In genomic region chr16:30619643-30620042, GRCh38 we compare ENCODE assay signal across 18 cellular contexts. TPM values are rescaled to one million over a fixed set of nuclear protein-coding genes. Genes with fewer than 3 reads are reported as not detected.
DNase-seq lines count a peak whose midpoint lies in the region; TF ChIP-seq lines count a peak whose summit lies in the region.
"Had no signal": no experiment of that assay in that cellular context is flagged by ENCODE, and none has a peak within 500 bp of the region (broad histone marks: within the 10 kb centered on the region; RNA-seq: fewer than 3 reads in every experiment).

No MANE protein-coding gene starts in this region.

- H3K27me3 Mint-ChIP-seq in CD14-positive monocyte (ENCODE audit: low read depth in 3 of 3) = peaks cover 0 to 2% (median 0%) of the 10 kb centered on the region in 3 donors

- DNase-seq in SHP77 (lab: John Stamatoyannopoulos, UW) (peak; percentile 15 to 23), SHP77 treated with DMSO at 0.1 percent for 48 hours (lab: John Stamatoyannopoulos, UW) (no peak), adrenal gland (peak in 2 of 7 donors; percentile 32 to 43), left kidney (ENCODE audit: low read depth, low spot score) (peak; percentile 70), WERI-Rb-1 (no peak), sigmoid colon (no peak), CD14-positive monocyte (ENCODE audit: low spot score) (no peak), H4 (ENCODE audit: low spot score) (no peak)
- DNase-seq: 8988T, COR-L47, IMR-90, Kasumi-1, NCI-H1105 treated with DMSO at 0.1 percent for 48 hours, NCI-H187 treated with DMSO at 0.1 percent for 48 hours, NCI-H2171 treated with DMSO at 0.1 percent for 48 hours, NCI-H510A, Right ventricle myocardium superior had no signal

- intact Hi-C loops in adrenal gland (cut with DNase I) = loop anchor here in 1 of 2 donors (10.0 kb wide), 2 partner anchors 55 to 165 kb away; no protein-coding TSS in a partner anchor
- intact Hi-C loops in sigmoid colon (cut with DNase I) = no loop called here
- intact Hi-C loops in CD14-positive monocyte (cut with micrococcal nuclease) = loop anchor here in 1 of 2 donors (10.0 kb wide), 2 partner anchors 65 to 175 kb away; partner anchors contain the start of genes SEPHS2 and ZNF764

- no peak overlapping the region for H3K27ac Mint-ChIP-seq in CD14-positive monocyte

- no peak overlapping the region for H3K4me3 Mint-ChIP-seq in CD14-positive monocyte

- H3K4me3 ChIP-seq in adrenal gland (no peak overlapping the region), WERI-Rb-1 (ENCODE audit: low read depth, low read length) (no peak overlapping the region), sigmoid colon (no peak overlapping the region)
- H3K4me3 ChIP-seq: HAP-1 had no signal

- TF ChIP-seq EP300 in sigmoid colon (IDR thresholded peaks at IDR 0.05) = no peak

- H3K4me1 Mint-ChIP-seq in CD14-positive monocyte = peaks cover 6% of the 10 kb centered on the region

- no peaks in the 10 kb centered on the region for H3K36me3 Mint-ChIP-seq in CD14-positive monocyte

- H3K27me3 ChIP-seq in adrenal gland = no peaks in the 10 kb centered on the region
- H3K27me3 ChIP-seq in WERI-Rb-1 (ENCODE audit: insufficient read depth, low read depth, severe bottlenecking) = no peaks in the 10 kb centered on the region
- peaks cover 0 to 4% (median 0%) of the 10 kb centered on the region in 3 donors for H3K27me3 ChIP-seq in sigmoid colon

- no peak for TF ChIP-seq POLR2A in adrenal gland (IDR thresholded peaks at IDR 0.05)
- TF ChIP-seq POLR2A in sigmoid colon (IDR thresholded peaks at IDR 0.05) = no peak

- TF ChIP-seq CTCF in adrenal gland (IDR thresholded peaks at IDR 0.05) = no peak
- TF ChIP-seq CTCF in WERI-Rb-1 (IDR thresholded peaks at IDR 0.05; ENCODE audit: low read depth, low read length) = no peak
- no peak for TF ChIP-seq CTCF in sigmoid colon (IDR thresholded peaks at IDR 0.05)
- no peak for TF ChIP-seq CTCF in CD14-positive monocyte (IDR thresholded peaks at IDR 0.05)

- H3K9me3 ChIP-seq in adrenal gland (replicated peaks in 1 of 3) = no peaks in the 10 kb centered on the region
- peaks cover 8% of the 10 kb centered on the region for H3K9me3 ChIP-seq in WERI-Rb-1 (ENCODE audit: severe bottlenecking)
- no peaks in the 10 kb centered on the region for H3K9me3 ChIP-seq in sigmoid colon

- H3K27ac ChIP-seq in adrenal gland (peak overlapping the region in 3 of 5 donors; percentile 6 to 48 (median 38)), WERI-Rb-1 (no peak overlapping the region), sigmoid colon (no peak overlapping the region)

- peaks cover 0 to 10% (median 4%) of the 10 kb centered on the region in 7 donors for H3K9me3 Mint-ChIP-seq in CD14-positive monocyte

- WGBS in adrenal gland, 4 donors = 41 to 50% (median 44%) methylated on average over 5 of the region's 5 CpGs
- 86 to 91% methylated on average over 5 of the region's 5 CpGs for WGBS in sigmoid colon, 2 donors

- H3K4me1 ChIP-seq in adrenal gland (replicated peaks in 1 of 2) = peaks cover 0 to 13% of the 10 kb centered on the region in 2 donors
- no peaks in the 10 kb centered on the region for H3K4me1 ChIP-seq in sigmoid colon

- no peaks in the 10 kb centered on the region for H3K36me3 ChIP-seq in adrenal gland (replicated peaks in 1 of 2)
- no peaks in the 10 kb centered on the region for H3K36me3 ChIP-seq in WERI-Rb-1
- H3K36me3 ChIP-seq in sigmoid colon = no peaks in the 10 kb centered on the region
- H3K36me3 ChIP-seq: HAP-1 had no signal

RNA-seq across cellular contexts. Expression of gene ZNF689, which starts 9.5 kb away (rescaled TPM):
- 10 to 100 TPM in 4 of 8 donors, 1 to 10 TPM in 4; 7.9 to 12.9 (median 10.1) TPM for total RNA-seq in adrenal gland
- 1 to 10 TPM; 2.9 to 6.4 (median 3.2) TPM for polyA plus RNA-seq in adrenal gland
- 10 to 100 TPM in 1 of 4 donors, 1 to 10 TPM in 3; 7.9 to 10.3 (median 9.8) TPM for total RNA-seq in sigmoid colon
- polyA plus RNA-seq in sigmoid colon = 1 to 10 TPM; 3.6 to 5.2 (median 4.9) TPM
- polyA plus RNA-seq in CD14-positive monocyte = 10 to 100 TPM in 1 of 2 donors, 1 to 10 TPM in 1; 8.0 to 11.2 TPM
- 9.6 TPM in 2 replicates for total RNA-seq in H4 (2014; rRNA removed; shearing (Covaris generic))

RNA-seq across cellular contexts. Expression of gene PRR14, which starts 31.1 kb away (rescaled TPM):
- 10 to 100 TPM in 7 of 8 donors, 1 to 10 TPM in 1; 10.0 to 70.4 (median 39.3) TPM for total RNA-seq in adrenal gland
- 100 to 1,000 TPM in 2 of 3 donors, 10 to 100 TPM in 1; 29.8 to 204 (median 114) TPM for polyA plus RNA-seq in adrenal gland
- 10 to 100 TPM; 20.8 to 37.5 (median 29.4) TPM for total RNA-seq in sigmoid colon
- 10 to 100 TPM; 28.8 to 51.4 (median 38.4) TPM for polyA plus RNA-seq in sigmoid colon
- 10 to 100 TPM in 1 of 2 donors, 1 to 10 TPM in 1; 6.1 to 10.4 TPM for polyA plus RNA-seq in CD14-positive monocyte
- total RNA-seq in H4 (2014; rRNA removed; shearing (Covaris generic)) = 5.2 and 13.6 TPM in 2 replicates

RNA-seq across cellular contexts. Expression of gene ZNF785, which starts 34.1 kb away (rescaled TPM):
- 10 to 100 TPM in 7 of 8 donors, 1 to 10 TPM in 1; 9.4 to 37.0 (median 15.4) TPM for total RNA-seq in adrenal gland
- 10 to 100 TPM in 1 of 3 donors, 1 to 10 TPM in 2; 3.4 to 11.2 (median 8.9) TPM for polyA plus RNA-seq in adrenal gland
- 10 to 100 TPM in 1 of 4 donors, 1 to 10 TPM in 3; 5.9 to 19.9 (median 7.9) TPM for total RNA-seq in sigmoid colon
- polyA plus RNA-seq in sigmoid colon = 1 to 10 TPM in 2 of 3 donors, under 1 TPM in 1; 0.92 to 9.5 (median 2.4) TPM
- 1 to 10 TPM in 1 of 2 donors, under 1 TPM in 1; 0.67 to 1.1 TPM for polyA plus RNA-seq in CD14-positive monocyte
- total RNA-seq in H4 (2014; rRNA removed; shearing (Covaris generic)) = 1.3 and 3.1 TPM in 2 replicates

RNA-seq across cellular contexts. Expression of gene FBRS, which starts 38.6 kb away (rescaled TPM):
- total RNA-seq in adrenal gland = 10 to 100 TPM; 20.4 to 84.0 (median 46.8) TPM
- 100 to 1,000 TPM in 1 of 3 donors, 10 to 100 TPM in 2; 18.3 to 186 (median 82.9) TPM for polyA plus RNA-seq in adrenal gland
- total RNA-seq in sigmoid colon = 10 to 100 TPM; 12.5 to 29.6 (median 22.7) TPM
- polyA plus RNA-seq in sigmoid colon = 10 to 100 TPM; 26.4 to 61.6 (median 30.0) TPM
- polyA plus RNA-seq in CD14-positive monocyte = 1 to 10 TPM; 1.4 to 2.1 TPM
- total RNA-seq in H4 (2014; rRNA removed; shearing (Covaris generic)) = 5.0 and 5.9 TPM in 2 replicates

RNA-seq across cellular contexts. Expression of gene ZNF688, which starts 48.1 kb away (rescaled TPM):
- total RNA-seq in adrenal gland = 10 to 100 TPM; 10.3 to 33.2 (median 18.2) TPM
- polyA plus RNA-seq in adrenal gland = 10 to 100 TPM; 16.4 to 43.4 (median 33.9) TPM
- 10 to 100 TPM; 21.9 to 32.8 (median 25.4) TPM for total RNA-seq in sigmoid colon
- polyA plus RNA-seq in sigmoid colon = 10 to 100 TPM; 16.7 to 22.8 (median 18.0) TPM
- 10 to 100 TPM; 18.9 to 24.1 TPM for polyA plus RNA-seq in CD14-positive monocyte
- total RNA-seq in H4 (2014; rRNA removed; shearing (Covaris generic)) = 3.1 and 6.0 TPM in 2 replicates

Comparison
In these comparisons a context has a peak if more than half of its experiments do, and no peak if none do; other contexts are left out.
1. DNase-seq: peak in SHP77 (2 of 2) and left kidney (single experiment); none in SHP77 treated with DMSO at 0.1 percent for 48 hours (single experiment), WERI-Rb-1 (single experiment), sigmoid colon (single experiment), CD14-positive monocyte (single experiment) and H4 (single experiment).
2. H3K27ac ChIP-seq: peak in adrenal gland (3 of 5); none in WERI-Rb-1 (single experiment) and sigmoid colon (0 of 4).